Comparison of ENCODE assay signal across 14 cellular contexts in genomic region chr7:50393076-50393475, GRCh38. TPM values are rescaled to one million over a fixed set of nuclear protein-coding genes. Genes with fewer than 3 reads are reported as not detected.
DNase-seq lines count a peak whose midpoint lies in the region; ATAC-seq, FAIRE-seq and TF ChIP-seq lines count a peak whose summit lies in the region.
"Had no signal": no experiment of that assay in that cellular context is flagged by ENCODE, and none has a peak within 500 bp of the region (broad histone marks: within the 10 kb centered on the region; RNA-seq: fewer than 3 reads in every experiment).

No MANE protein-coding gene starts in this region.

- peaks cover 56 to 94% (median 78%) of the 10 kb centered on the region in 4 donors for H3K4me1 Mint-ChIP-seq in CD4-positive, CD25-positive, alpha-beta regulatory T cell
- H3K4me1 Mint-ChIP-seq in activated CD4-positive, alpha-beta T cell treated with anti-CD3 and anti-CD28 coated beads for 36 hours = peaks cover 93% of the 10 kb centered on the region
- H3K4me1 Mint-ChIP-seq in activated naive CD4-positive, alpha-beta T cell treated with anti-CD3 and anti-CD28 coated beads, Interleukin-2, amount 10 ng/mL, durations not matched to agents 7 days and 5 days = peaks cover 96% of the 10 kb centered on the region

- H3K36me3 ChIP-seq in CD4-positive, CD25-positive, alpha-beta regulatory T cell (ENCODE audit: control insufficient read depth, insufficient read depth, low read length) = peaks cover 77% of the 10 kb centered on the region
- no peaks in the 10 kb centered on the region for H3K36me3 ChIP-seq in pancreas
- H3K36me3 ChIP-seq: uterus had no signal

- POLR2A ChIA-PET in activated CD4-positive, alpha-beta T cell treated with anti-CD3 and anti-CD28 coated beads for 36 hours (lab: Charles Lee) = no interaction called here

- peak overlapping the region; percentile 68 for H3K4me3 ChIP-seq in CD4-positive, CD25-positive, alpha-beta regulatory T cell (ENCODE audit: low read depth, low read length)
- no peak overlapping the region for H3K4me3 ChIP-seq in foreskin fibroblast (ENCODE audit: low read depth in 1 of 2, low read length in 2 of 2)
- no peak overlapping the region for H3K4me3 ChIP-seq in pancreas
- H3K4me3 ChIP-seq: psoas muscle, uterus had no signal

- peaks cover 86% of the 10 kb centered on the region for H3K4me1 ChIP-seq in CD4-positive, CD25-positive, alpha-beta regulatory T cell (ENCODE audit: control insufficient read depth, insufficient read depth, low read length, poor library complexity, severe bottlenecking)
- no peaks in the 10 kb centered on the region for H3K4me1 ChIP-seq in pancreas
- H3K4me1 ChIP-seq: psoas muscle, uterus had no signal

- DNase-seq in CD4-positive, CD25-positive, alpha-beta regulatory T cell = peak in 1 of 3 donors; percentile 69
- peak; percentile 78 for DNase-seq in activated CD4-positive, alpha-beta T cell treated with anti-CD3 and anti-CD28 coated beads for 36 hours
- peak; percentile 64 for DNase-seq in activated naive CD4-positive, alpha-beta T cell treated with anti-CD3 and anti-CD28 coated beads, Interleukin-2, amount 10 ng/mL, durations not matched to agents 7 days and 5 days
- peak; percentile 52 to 55 for DNase-seq in stimulated activated CD4-positive, alpha-beta T cell treated with anti-CD3 and anti-CD28 coated beads, Interleukin-15, amount 100 ng/mL, for 48 hours (ENCODE audit: low read depth in 2 of 2)
- DNase-seq in foreskin fibroblast = no peak
- no peak for DNase-seq in pancreas
- DNase-seq: hypothalamus, NCI-H1436 treated with DMSO at 0.1 percent for 48 hours, NCI-H69, psoas muscle, SIG-M5, uterus had no signal

- FAIRE-seq in pancreas (lab: Jason Lieb, UNC) = no peak

- TF ChIP-seq CTCF in foreskin fibroblast (IDR thresholded peaks at IDR 0.05; ENCODE audit: low read depth, low read length) (no peak), pancreas (IDR thresholded peaks at IDR 0.05) (no peak)

- intact Hi-C loops in activated CD4-positive, alpha-beta T cell treated with anti-CD3 and anti-CD28 coated beads for 36 hours (cut with DNase I, micrococcal nuclease) = loop anchor here (1.0 kb wide), 6 partner anchors 22 to 196 kb away; no protein-coding TSS in a partner anchor
- intact Hi-C loops in pancreas (cut with DNase I) = no loop called here

- ATAC-seq in CD4-positive, CD25-positive, alpha-beta regulatory T cell (ENCODE audit: low read depth in 2 of 2) = peak; percentile 17 to 22
- ATAC-seq in activated CD4-positive, alpha-beta T cell treated with anti-CD3 and anti-CD28 coated beads for 36 hours = peak; percentile 72
- no peak for ATAC-seq in pancreas
- ATAC-seq in GM21737 (IDR thresholded peaks at IDR 0.05; ENCODE audit: unreplicated experiment) = no peak
- no peak for ATAC-seq in HG02759 (IDR thresholded peaks at IDR 0.05; ENCODE audit: unreplicated experiment)
- ATAC-seq: psoas muscle had no signal

- CTCF ChIA-PET in activated CD4-positive, alpha-beta T cell treated with anti-CD3 and anti-CD28 coated beads for 36 hours (lab: Charles Lee) = interaction anchor here (0.6 to 1.5 kb wide), 4 partner anchors 15 to 248 kb away, joined by 3 to 4 read pairs (median 4); no protein-coding TSS in a partner anchor
- CTCF ChIA-PET in activated naive CD4-positive, alpha-beta T cell treated with anti-CD3 and anti-CD28 coated beads, Interleukin-2, amount 10 ng/mL, durations not matched to agents 7 days and 5 days (lab: Charles Lee) = interaction anchor here (1.4 to 1.6 kb wide), 2 partner anchors 24 to 190 kb away, joined by 3 to 6 read pairs; no protein-coding TSS in a partner anchor

- no peaks in the 10 kb centered on the region for H3K9me3 Mint-ChIP-seq in CD4-positive, CD25-positive, alpha-beta regulatory T cell
- no peaks in the 10 kb centered on the region for H3K9me3 Mint-ChIP-seq in activated CD4-positive, alpha-beta T cell treated with anti-CD3 and anti-CD28 coated beads for 36 hours (ENCODE audit: low read depth)
- no peaks in the 10 kb centered on the region for H3K9me3 Mint-ChIP-seq in activated naive CD4-positive, alpha-beta T cell treated with anti-CD3 and anti-CD28 coated beads, Interleukin-2, amount 10 ng/mL, durations not matched to agents 7 days and 5 days

- 26 to 34% methylated on average over 1 of the region's 1 CpG for WGBS in pancreas, 2 donors

- H3K27ac Mint-ChIP-seq in CD4-positive, CD25-positive, alpha-beta regulatory T cell = peak overlapping the region; percentile 92 to 99 (median 94)
- H3K27ac Mint-ChIP-seq in activated CD4-positive, alpha-beta T cell treated with anti-CD3 and anti-CD28 coated beads for 36 hours = peak overlapping the region; percentile 97
- H3K27ac Mint-ChIP-seq in activated naive CD4-positive, alpha-beta T cell treated with anti-CD3 and anti-CD28 coated beads, Interleukin-2, amount 10 ng/mL, durations not matched to agents 7 days and 5 days = peak overlapping the region; percentile 96

- H3K36me3 Mint-ChIP-seq in CD4-positive, CD25-positive, alpha-beta regulatory T cell = peaks cover 83% of the 10 kb centered on the region
- peaks cover 82% of the 10 kb centered on the region for H3K36me3 Mint-ChIP-seq in activated CD4-positive, alpha-beta T cell treated with anti-CD3 and anti-CD28 coated beads for 36 hours (ENCODE audit: low read depth)
- peaks cover 85% of the 10 kb centered on the region for H3K36me3 Mint-ChIP-seq in activated naive CD4-positive, alpha-beta T cell treated with anti-CD3 and anti-CD28 coated beads, Interleukin-2, amount 10 ng/mL, durations not matched to agents 7 days and 5 days

- no peaks in the 10 kb centered on the region for H3K27me3 ChIP-seq in CD4-positive, CD25-positive, alpha-beta regulatory T cell (ENCODE audit: control insufficient read depth, insufficient read depth, low read length)
- H3K27me3 ChIP-seq in pancreas = no peaks in the 10 kb centered on the region
- H3K27me3 ChIP-seq: uterus had no signal

- H3K9me3 ChIP-seq in CD4-positive, CD25-positive, alpha-beta regulatory T cell (ENCODE audit: control insufficient read depth in 2 of 2, low read length in 2 of 2) = no peaks in the 10 kb centered on the region
- H3K9me3 ChIP-seq in pancreas = no peaks in the 10 kb centered on the region
- H3K9me3 ChIP-seq: psoas muscle, uterus had no signal

- no peaks in the 10 kb centered on the region for H3K27me3 Mint-ChIP-seq in CD4-positive, CD25-positive, alpha-beta regulatory T cell
- no peaks in the 10 kb centered on the region for H3K27me3 Mint-ChIP-seq in activated CD4-positive, alpha-beta T cell treated with anti-CD3 and anti-CD28 coated beads for 36 hours
- no peaks in the 10 kb centered on the region for H3K27me3 Mint-ChIP-seq in activated naive CD4-positive, alpha-beta T cell treated with anti-CD3 and anti-CD28 coated beads, Interleukin-2, amount 10 ng/mL, durations not matched to agents 7 days and 5 days

- peak overlapping the region; percentile 82 to 86 (median 84) for H3K4me3 Mint-ChIP-seq in CD4-positive, CD25-positive, alpha-beta regulatory T cell
- peak overlapping the region; percentile 57 for H3K4me3 Mint-ChIP-seq in activated CD4-positive, alpha-beta T cell treated with anti-CD3 and anti-CD28 coated beads for 36 hours
- peak overlapping the region; percentile 63 for H3K4me3 Mint-ChIP-seq in activated naive CD4-positive, alpha-beta T cell treated with anti-CD3 and anti-CD28 coated beads, Interleukin-2, amount 10 ng/mL, durations not matched to agents 7 days and 5 days

- H3K27ac ChIP-seq in CD4-positive, CD25-positive, alpha-beta regulatory T cell (ENCODE audit: insufficient read depth, low read length, poor library complexity, severe bottlenecking) = peak overlapping the region; percentile 78
- no peak overlapping the region for H3K27ac ChIP-seq in pancreas
- H3K27ac ChIP-seq: psoas muscle, uterus had no signal

RNA-seq across cellular contexts. Expression of gene FIGNL1, which starts 57.1 kb away (rescaled TPM):
- total RNA-seq in CD4-positive, CD25-positive, alpha-beta regulatory T cell = 13.8 TPM
- 10 to 100 TPM; 10.8 to 13.3 (median 12.0) TPM for polyA plus RNA-seq in CD4-positive, CD25-positive, alpha-beta regulatory T cell
- 10 to 100 TPM; 46.9 to 49.3 TPM for total RNA-seq in activated CD4-positive, alpha-beta T cell treated with anti-CD3 and anti-CD28 coated beads for 36 hours
- 1 to 10 TPM; 1.3 to 3.5 (median 2.4) TPM for total RNA-seq in pancreas
- 1 to 10 TPM; 2.9 to 4.1 TPM for polyA plus RNA-seq in pancreas

Comparison
In these comparisons a context has a peak if more than half of its experiments do, and no peak if none do; other contexts are left out.
1. ATAC-seq: peak in CD4-positive, CD25-positive, alpha-beta regulatory T cell (2 of 2) and activated CD4-positive, alpha-beta T cell treated with anti-CD3 and anti-CD28 coated beads for 36 hours (single experiment); none in pancreas (0 of 4), GM21737 (single experiment) and HG02759 (single experiment).
2. DNase-seq: peak in activated CD4-positive, alpha-beta T cell treated with anti-CD3 and anti-CD28 coated beads for 36 hours (single experiment), activated naive CD4-positive, alpha-beta T cell treated with anti-CD3 and anti-CD28 coated beads, Interleukin-2, amount 10 ng/mL, durations not matched to agents 7 days and 5 days (single experiment) and stimulated activated CD4-positive, alpha-beta T cell treated with anti-CD3 and anti-CD28 coated beads, Interleukin-15, amount 100 ng/mL, for 48 hours (2 of 2); none in foreskin fibroblast (0 of 2) and pancreas (0 of 6).
3. intact Hi-C loops: an anchor here in activated CD4-positive, alpha-beta T cell treated with anti-CD3 and anti-CD28 coated beads for 36 hours (1.0 kb wide); none called in pancreas.
4. Peak in every context shown above with its lines, with median percentiles within 50 percentile points of each other: H3K27ac Mint-ChIP-seq and H3K4me3 Mint-ChIP-seq.